ENCODE assay signal across 1 cellular context in the genomic region with DNA sequence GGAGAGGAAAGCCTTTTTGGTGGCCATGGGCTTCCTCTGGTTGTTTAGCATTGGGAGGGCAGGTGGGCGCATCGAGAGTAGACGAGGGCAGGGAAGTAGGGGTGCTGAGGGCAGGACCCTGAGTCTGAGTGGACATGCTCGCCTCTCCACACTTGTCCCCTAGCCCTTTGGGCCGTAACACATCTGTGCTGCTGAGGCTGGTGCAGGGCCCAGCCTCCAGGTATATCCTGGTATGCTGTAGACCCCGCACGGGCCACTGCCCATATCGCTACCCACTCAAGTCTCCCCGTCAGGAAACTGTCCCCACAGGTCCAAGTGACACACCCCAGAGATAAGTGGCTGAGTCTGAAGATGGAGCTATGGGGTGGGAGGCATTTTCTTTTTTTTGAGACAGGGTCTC.
TF ChIP-seq lines count a peak whose summit lies in the region.

No MANE protein-coding gene starts in this region.

TF ChIP-seq in GM12891, 5 proteins besides CTCF, POLR2A, EP300 and RAD21:
- TF ChIP-seq TAF1 (IDR thresholded peaks at IDR 0.05; ENCODE audit: low read depth, low read length), result no peak
- no peak for TF ChIP-seq SPI1 (IDR thresholded peaks at IDR 0.05; ENCODE audit: low read depth, low read length)
- TF ChIP-seq POU2F2 (IDR thresholded peaks at IDR 0.05; ENCODE audit: low read depth, low read length), result no peak
- no peak for TF ChIP-seq PAX5 (IDR thresholded peaks at IDR 0.05; ENCODE audit: insufficient read depth, low read length, severe bottlenecking)
- no peak for TF ChIP-seq POLR2AphosphoS5 (IDR thresholded peaks at IDR 0.05; ENCODE audit: low read depth, low read length)
